ENCODE assay signal across 8 cellular contexts in genomic region chr2:203484266-203485112, GRCh38. TPM values are rescaled to one million over a fixed set of nuclear protein-coding genes. Genes with fewer than 3 reads are reported as not detected.
DNase-seq lines count a peak whose midpoint lies in the region; ATAC-seq and TF ChIP-seq lines count a peak whose summit lies in the region.

No MANE protein-coding gene starts in this region.

- TF ChIP-seq CTCF in fibroblast of the aortic adventitia (IDR thresholded peaks at IDR 0.05; ENCODE audit: insufficient read depth, low read length) (peak; percentile 59), prostate gland (IDR thresholded peaks at IDR 0.05) (peak in 3 of 4 experiments; percentile 43 to 64 (median 53))

- no peaks in the 10 kb centered on the region for H3K4me1 ChIP-seq in prostate gland (replicated peaks)

- no peak overlapping the region for H3K4me3 ChIP-seq in fibroblast of the aortic adventitia (ENCODE audit: low read depth, low read length)
- no peak overlapping the region for H3K4me3 ChIP-seq in prostate gland

- no peaks in the 10 kb centered on the region for H3K9me3 ChIP-seq in prostate gland

- no peaks in the 10 kb centered on the region for H3K36me3 ChIP-seq in prostate gland

- intact Hi-C loops in prostate gland (cut with DNase I): loop anchor here (5.0 to 10.0 kb wide), 2 partner anchors 170 to 333 kb away; no protein-coding TSS in a partner anchor

- no peaks in the 10 kb centered on the region for H3K27me3 ChIP-seq in prostate gland (replicated peaks; ENCODE audit: insufficient read depth)

- TF ChIP-seq POLR2A in prostate gland (IDR thresholded peaks at IDR 0.05): no peak

- DNase-seq in EH (ENCODE audit: low read depth) (peak; percentile 59), NCI-H526 (lab: John Stamatoyannopoulos, UW) (peak; percentile 14 to 45), activated T-cell treated with anti-CD3 and anti-CD28 coated beads for 4 hours (peak; percentile 20), fibroblast of the aortic adventitia (ENCODE audit: low read depth) (peak; percentile 55), prostate gland (ENCODE audit: low spot score) (peak; percentile 21), NCI-H69 (lab: John Stamatoyannopoulos, UW) (no peak), NCI-H2107 (lab: John Stamatoyannopoulos, UW) (no peak)

- 76% methylated on average over 8 of the region's 8 CpGs for WGBS in prostate gland

- ATAC-seq in GM21723 (IDR thresholded peaks at IDR 0.05; ENCODE audit: unreplicated experiment): peak; percentile 79

- no peak overlapping the region for H3K27ac ChIP-seq in prostate gland

RNA-seq across cellular contexts. Expression of gene RAPH1, which starts 50.6 kb away (rescaled TPM):
- total RNA-seq in fibroblast of the aortic adventitia (ENCODE audit: low replicate concordance) (16.5 and 18.8 TPM in 2 replicates), prostate gland (10 to 100 TPM; 27.6 to 35.0 TPM)

Comparison
In these comparisons a context has a peak if more than half of its experiments do, and no peak if none do; other contexts are left out.
1. DNase-seq: peak in EH (single experiment), NCI-H526 (2 of 2), activated T-cell treated with anti-CD3 and anti-CD28 coated beads for 4 hours (single experiment), fibroblast of the aortic adventitia (single experiment) and prostate gland (single experiment); none in NCI-H69 (single experiment) and NCI-H2107 (single experiment).